Comparison of ENCODE assay signal across 11 cellular contexts in genomic region chr3:165643433-165643824, GRCh38.
DNase-seq lines count a peak whose midpoint lies in the region; ATAC-seq, FAIRE-seq and TF ChIP-seq lines count a peak whose summit lies in the region.
"Had no signal": no experiment of that assay in that cellular context is flagged by ENCODE, and none has a peak within 500 bp of the region (broad histone marks: within the 10 kb centered on the region; RNA-seq: fewer than 3 reads in every experiment).

No MANE protein-coding gene starts in this region.

- no peaks in the 10 kb centered on the region for H3K9me2 ChIP-seq in GM23338 (ENCODE audit: insufficient read depth)

- H2AFZ ChIP-seq in GM23338 = peak overlapping the region; percentile 43; the same call in 1 of the 2 replicates

- peaks cover 5% of the 10 kb centered on the region; the same call in 2 of the 3 replicates for H3K9me3 Mint-ChIP-seq in GM23338

- no peak overlapping the region for H3K4me2 ChIP-seq in GM23338

- H3K36me3 ChIP-seq in GM23338 (ENCODE audit: insufficient read depth) = no peaks in the 10 kb centered on the region
- H3K36me3 ChIP-seq in Panc1 (ENCODE audit: control insufficient read depth, insufficient read depth, low read length) = no peaks in the 10 kb centered on the region
- H3K36me3 ChIP-seq in esophagus muscularis mucosa = no peaks in the 10 kb centered on the region
- no peaks in the 10 kb centered on the region for H3K36me3 ChIP-seq in kidney (ENCODE audit: control insufficient read depth in 1 of 2, insufficient read depth in 2 of 2, low read length in 2 of 2)
- H3K36me3 ChIP-seq: heart right ventricle had no signal

- FAIRE-seq in kidney (lab: Jason Lieb, UNC) = no peak

- no peak overlapping the region for H3K4me3 ChIP-seq in GM23338
- H3K4me3 ChIP-seq in Panc1 (ENCODE audit: low read depth in 2 of 2, low read length in 2 of 2) = no peak overlapping the region
- H3K4me3 ChIP-seq in esophagus muscularis mucosa = no peak overlapping the region
- H3K4me3 ChIP-seq in kidney (ENCODE audit: low read length in 2 of 2) = no peak overlapping the region
- H3K4me3 ChIP-seq: heart right ventricle had no signal

- H3K27me3 Mint-ChIP-seq in GM23338 (ENCODE audit: insufficient read depth, low read depth, poor library complexity) = no peaks in the 10 kb centered on the region
- H3K27me3 Mint-ChIP-seq: activated naive CD8-positive, alpha-beta T cell treated with anti-CD3 and anti-CD28 coated beads, Interleukin-2, amount 10 ng/mL, durations not matched to agents 7 days and 5 days had no signal

- no peak overlapping the region for H3K4me3 Mint-ChIP-seq in GM23338
- H3K4me3 Mint-ChIP-seq: activated naive CD8-positive, alpha-beta T cell treated with anti-CD3 and anti-CD28 coated beads, Interleukin-2, amount 10 ng/mL, durations not matched to agents 7 days and 5 days had no signal

- no peaks in the 10 kb centered on the region for H3F3A ChIP-seq in GM23338 (replicated peaks; ENCODE audit: low read depth)

- intact Hi-C loops in Panc1 (cut with micrococcal nuclease; ENCODE audit: unreplicated experiment) = no loop called here
- intact Hi-C loops in esophagus muscularis mucosa (cut with DNase I) = no loop called here
- intact Hi-C loops in kidney (cut with DNase I) = no loop called here

- 68% methylated on average over 2 of the region's 2 CpGs for WGBS in esophagus muscularis mucosa

- no peak overlapping the region for H3K27ac Mint-ChIP-seq in GM23338
- H3K27ac Mint-ChIP-seq: activated naive CD8-positive, alpha-beta T cell treated with anti-CD3 and anti-CD28 coated beads, Interleukin-2, amount 10 ng/mL, durations not matched to agents 7 days and 5 days had no signal

- no peak for ATAC-seq in GM23338
- peak; percentile 38; the same call in 1 of the 2 replicates for ATAC-seq in Panc1
- no peak for ATAC-seq in HG02678 (IDR thresholded peaks at IDR 0.05; ENCODE audit: unreplicated experiment)

- BruUV-seq in Panc1 (replicated peaks; lab: Mats Ljungman, UMichigan) = no TSS peak

- DNase-seq in GM23338 (ENCODE audit: low spot score) (no peak), Panc1 (ENCODE audit: low read depth, low spot score) (no peak), esophagus muscularis mucosa (ENCODE audit: extremely low spot score) (no peak), renal cortical epithelial cell (ENCODE audit: low read depth) (peak; percentile 77), T-helper 1 cell (no peak), kidney (no peak)
- no peak for DNase-seq in activated CD4-positive, alpha-beta T cell treated with anti-CD3 and anti-CD28 coated beads, Interleukin-2, amount 50 U/mL, for 4 hours
- DNase-seq: activated CD4-positive, alpha-beta T cell treated with anti-CD3 and anti-CD28 coated beads for 1 hour; activated naive CD8-positive, alpha-beta T cell treated with anti-CD3 and anti-CD28 coated beads, Interleukin-2, amount 10 ng/mL, durations not matched to agents 7 days and 5 days had no signal

- no peaks in the 10 kb centered on the region for H3K4me1 ChIP-seq in GM23338 (ENCODE audit: insufficient read depth)
- no peaks in the 10 kb centered on the region for H3K4me1 ChIP-seq in Panc1 (ENCODE audit: control insufficient read depth, insufficient read depth, low read length)
- peaks cover 3 to 30% (median 17%) of the 10 kb centered on the region in 4 donors for H3K4me1 ChIP-seq in esophagus muscularis mucosa
- H3K4me1 ChIP-seq in kidney (ENCODE audit: control insufficient read depth in 1 of 2, insufficient read depth in 1 of 2, low read depth in 1 of 2, low read length in 2 of 2) = no peaks in the 10 kb centered on the region

- in situ Hi-C loops in Panc1 (cut with HindIII; ENCODE audit: low pct_unique_long_range_greater_than_20kb, low sequenced_read_pairs) = no loop called here

- H3K27ac ChIP-seq in GM23338 (ENCODE audit: low read depth) (no peak overlapping the region), Panc1 (ENCODE audit: low read length) (no peak overlapping the region), esophagus muscularis mucosa (replicated peaks in 1 of 4) (peak overlapping the region; percentile 79 to 85 (median 82)), kidney (ENCODE audit: low read depth in 2 of 2, low read length in 2 of 2) (peak overlapping the region in 1 of 2 donors; percentile 1)
- H3K27ac ChIP-seq: heart right ventricle had no signal

- TF ChIP-seq POLR2A in esophagus muscularis mucosa (IDR thresholded peaks at IDR 0.05; ENCODE audit: low read depth) = no peak

- POLR2A ChIA-PET in Panc1 (lab: Charles Lee) = no interaction called here

- CTCF ChIA-PET in Panc1 (lab: Charles Lee) = no interaction called here

- no peaks in the 10 kb centered on the region for H3K79me2 ChIP-seq in GM23338 (replicated peaks; ENCODE audit: insufficient read depth)

- no peaks in the 10 kb centered on the region for H3K4me1 Mint-ChIP-seq in GM23338
- H3K4me1 Mint-ChIP-seq: activated naive CD8-positive, alpha-beta T cell treated with anti-CD3 and anti-CD28 coated beads, Interleukin-2, amount 10 ng/mL, durations not matched to agents 7 days and 5 days had no signal

- no peaks in the 10 kb centered on the region; the same call in 2 of the 3 replicates for H3K36me3 Mint-ChIP-seq in GM23338 (ENCODE audit: low read depth)
- H3K36me3 Mint-ChIP-seq: activated naive CD8-positive, alpha-beta T cell treated with anti-CD3 and anti-CD28 coated beads, Interleukin-2, amount 10 ng/mL, durations not matched to agents 7 days and 5 days had no signal

- H4K20me1 ChIP-seq in GM23338 (replicated peaks; ENCODE audit: insufficient read depth) = no peaks in the 10 kb centered on the region

- no peak overlapping the region for H3K9ac ChIP-seq in kidney (ENCODE audit: low read length in 2 of 2)

- H3K27me3 ChIP-seq in GM23338 (ENCODE audit: insufficient read depth) (no peaks in the 10 kb centered on the region), Panc1 (ENCODE audit: control insufficient read depth, insufficient read depth, low read length) (no peaks in the 10 kb centered on the region), esophagus muscularis mucosa (no peaks in the 10 kb centered on the region)
- H3K27me3 ChIP-seq: heart right ventricle had no signal

- no peak for TF ChIP-seq EP300 in esophagus muscularis mucosa (IDR thresholded peaks at IDR 0.05)

- H3K9me3 ChIP-seq in Panc1 (ENCODE audit: control insufficient read depth, insufficient read depth, low read depth, low read length) (no peaks in the 10 kb centered on the region; the same call in 1 of the 2 replicates), esophagus muscularis mucosa (peaks cover 0 to 8% (median 6%) of the 10 kb centered on the region in 4 donors), kidney (ENCODE audit: control insufficient read depth in 1 of 2, low read length in 2 of 2) (no peaks in the 10 kb centered on the region)

- TF ChIP-seq CTCF in GM23338 (conservative IDR thresholded peaks at IDR 0.05; ENCODE audit: low read depth in 2 of 2) = no peak
- TF ChIP-seq CTCF in Panc1 (IDR thresholded peaks at IDR 0.05) = no peak
- no peak for TF ChIP-seq CTCF in esophagus muscularis mucosa (IDR thresholded peaks at IDR 0.05)
- TF ChIP-seq CTCF in kidney (IDR thresholded peaks at IDR 0.05; ENCODE audit: borderline replicate concordance, extremely low read depth, insufficient read depth) = no peak

TF ChIP-seq in GM23338, 12 proteins besides CTCF, POLR2A, EP300 and RAD21 (continues in another document):
- TF ChIP-seq, protein P1, sequence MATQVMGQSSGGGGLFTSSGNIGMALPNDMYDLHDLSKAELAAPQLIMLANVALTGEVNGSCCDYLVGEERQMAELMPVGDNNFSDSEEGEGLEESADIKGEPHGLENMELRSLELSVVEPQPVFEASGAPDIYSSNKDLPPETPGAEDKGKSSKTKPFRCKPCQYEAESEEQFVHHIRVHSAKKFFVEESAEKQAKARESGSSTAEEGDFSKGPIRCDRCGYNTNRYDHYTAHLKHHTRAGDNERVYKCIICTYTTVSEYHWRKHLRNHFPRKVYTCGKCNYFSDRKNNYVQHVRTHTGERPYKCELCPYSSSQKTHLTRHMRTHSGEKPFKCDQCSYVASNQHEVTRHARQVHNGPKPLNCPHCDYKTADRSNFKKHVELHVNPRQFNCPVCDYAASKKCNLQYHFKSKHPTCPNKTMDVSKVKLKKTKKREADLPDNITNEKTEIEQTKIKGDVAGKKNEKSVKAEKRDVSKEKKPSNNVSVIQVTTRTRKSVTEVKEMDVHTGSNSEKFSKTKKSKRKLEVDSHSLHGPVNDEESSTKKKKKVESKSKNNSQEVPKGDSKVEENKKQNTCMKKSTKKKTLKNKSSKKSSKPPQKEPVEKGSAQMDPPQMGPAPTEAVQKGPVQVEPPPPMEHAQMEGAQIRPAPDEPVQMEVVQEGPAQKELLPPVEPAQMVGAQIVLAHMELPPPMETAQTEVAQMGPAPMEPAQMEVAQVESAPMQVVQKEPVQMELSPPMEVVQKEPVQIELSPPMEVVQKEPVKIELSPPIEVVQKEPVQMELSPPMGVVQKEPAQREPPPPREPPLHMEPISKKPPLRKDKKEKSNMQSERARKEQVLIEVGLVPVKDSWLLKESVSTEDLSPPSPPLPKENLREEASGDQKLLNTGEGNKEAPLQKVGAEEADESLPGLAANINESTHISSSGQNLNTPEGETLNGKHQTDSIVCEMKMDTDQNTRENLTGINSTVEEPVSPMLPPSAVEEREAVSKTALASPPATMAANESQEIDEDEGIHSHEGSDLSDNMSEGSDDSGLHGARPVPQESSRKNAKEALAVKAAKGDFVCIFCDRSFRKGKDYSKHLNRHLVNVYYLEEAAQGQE (IDR thresholded peaks at IDR 0.05; ENCODE audit: unreplicated experiment) = no peak
- TF ChIP-seq JUNB (IDR thresholded peaks at IDR 0.05; ENCODE audit: unreplicated experiment) (no peak), ZNF114 (CRISPR knock-in tag; IDR thresholded peaks at IDR 0.05) (no peak), ETS1 (IDR thresholded peaks at IDR 0.05) (no peak), POLR2AphosphoS5 (IDR thresholded peaks at IDR 0.05; ENCODE audit: low read depth) (no peak), NANOG (IDR thresholded peaks at IDR 0.05; ENCODE audit: borderline replicate concordance) (no peak)

Comparison
In these comparisons a context has a peak if more than half of its experiments do, and no peak if none do; other contexts are left out.
1. H3K27ac ChIP-seq: peak in esophagus muscularis mucosa (4 of 4); none in GM23338 (single experiment) and Panc1 (single experiment).